ENCODE assay signal across 2 cellular contexts in the genomic region with DNA sequence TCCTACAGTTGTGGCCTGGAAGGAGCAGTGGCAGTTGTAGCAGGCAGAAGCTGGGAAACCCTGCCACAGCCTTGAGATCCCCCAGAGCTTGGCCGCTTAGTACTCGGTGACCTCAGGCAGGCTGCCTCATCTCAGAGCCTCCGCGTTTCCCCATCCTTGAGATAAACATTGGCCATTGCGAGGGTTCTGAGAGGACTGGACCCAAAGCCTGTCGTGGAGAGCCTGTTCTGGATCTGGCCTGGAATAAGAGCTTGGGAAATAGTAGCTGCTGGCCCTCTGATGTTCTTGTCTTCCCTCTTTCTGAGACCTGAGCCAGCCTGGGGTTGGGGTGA.
TF ChIP-seq lines count a peak whose summit lies in the region.

No MANE protein-coding gene starts in this region.

TF ChIP-seq in K562, 482 proteins besides CTCF, POLR2A, EP300 and RAD21:
- TF ChIP-seq, protein P1, sequence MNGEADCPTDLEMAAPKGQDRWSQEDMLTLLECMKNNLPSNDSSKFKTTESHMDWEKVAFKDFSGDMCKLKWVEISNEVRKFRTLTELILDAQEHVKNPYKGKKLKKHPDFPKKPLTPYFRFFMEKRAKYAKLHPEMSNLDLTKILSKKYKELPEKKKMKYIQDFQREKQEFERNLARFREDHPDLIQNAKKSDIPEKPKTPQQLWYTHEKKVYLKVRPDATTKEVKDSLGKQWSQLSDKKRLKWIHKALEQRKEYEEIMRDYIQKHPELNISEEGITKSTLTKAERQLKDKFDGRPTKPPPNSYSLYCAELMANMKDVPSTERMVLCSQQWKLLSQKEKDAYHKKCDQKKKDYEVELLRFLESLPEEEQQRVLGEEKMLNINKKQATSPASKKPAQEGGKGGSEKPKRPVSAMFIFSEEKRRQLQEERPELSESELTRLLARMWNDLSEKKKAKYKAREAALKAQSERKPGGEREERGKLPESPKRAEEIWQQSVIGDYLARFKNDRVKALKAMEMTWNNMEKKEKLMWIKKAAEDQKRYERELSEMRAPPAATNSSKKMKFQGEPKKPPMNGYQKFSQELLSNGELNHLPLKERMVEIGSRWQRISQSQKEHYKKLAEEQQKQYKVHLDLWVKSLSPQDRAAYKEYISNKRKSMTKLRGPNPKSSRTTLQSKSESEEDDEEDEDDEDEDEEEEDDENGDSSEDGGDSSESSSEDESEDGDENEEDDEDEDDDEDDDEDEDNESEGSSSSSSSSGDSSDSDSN (IDR thresholded peaks at IDR 0.05; ENCODE audit: borderline replicate concordance in 1 of 2, low read depth in 2 of 2, low read length in 2 of 2): 0 out of 4 replicates have a peak, but pooled peaks of 1 of the 2 experiments have one; percentile 22
- TF ChIP-seq, protein P2, sequence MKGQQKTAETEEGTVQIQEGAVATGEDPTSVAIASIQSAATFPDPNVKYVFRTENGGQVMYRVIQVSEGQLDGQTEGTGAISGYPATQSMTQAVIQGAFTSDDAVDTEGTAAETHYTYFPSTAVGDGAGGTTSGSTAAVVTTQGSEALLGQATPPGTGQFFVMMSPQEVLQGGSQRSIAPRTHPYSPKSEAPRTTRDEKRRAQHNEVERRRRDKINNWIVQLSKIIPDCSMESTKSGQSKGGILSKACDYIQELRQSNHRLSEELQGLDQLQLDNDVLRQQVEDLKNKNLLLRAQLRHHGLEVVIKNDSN (CRISPR knock-in tag; IDR thresholded peaks at IDR 0.05): 0 out of 2 replicates have a peak, but pooled peaks have one; percentile 37
- TF ChIP-seq, protein P3, sequence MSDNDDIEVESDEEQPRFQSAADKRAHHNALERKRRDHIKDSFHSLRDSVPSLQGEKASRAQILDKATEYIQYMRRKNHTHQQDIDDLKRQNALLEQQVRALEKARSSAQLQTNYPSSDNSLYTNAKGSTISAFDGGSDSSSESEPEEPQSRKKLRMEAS (CRISPR knock-in tag; IDR thresholded peaks at IDR 0.05): peak; percentile 42; the same call in 1 of the 2 replicates
- no peak for TF ChIP-seq NONO (IDR thresholded peaks at IDR 0.05; ENCODE audit: low read depth in 2 of 2, low read length in 1 of 2)
TF ChIP-seq in K562: peak in this region for 3.

TF ChIP-seq in HepG2, 621 proteins besides CTCF, POLR2A, EP300 and RAD21:
- TF ChIP-seq MTF1 (CRISPR knock-in tag; IDR thresholded peaks at IDR 0.05): no peak
- TF ChIP-seq, protein P4, sequence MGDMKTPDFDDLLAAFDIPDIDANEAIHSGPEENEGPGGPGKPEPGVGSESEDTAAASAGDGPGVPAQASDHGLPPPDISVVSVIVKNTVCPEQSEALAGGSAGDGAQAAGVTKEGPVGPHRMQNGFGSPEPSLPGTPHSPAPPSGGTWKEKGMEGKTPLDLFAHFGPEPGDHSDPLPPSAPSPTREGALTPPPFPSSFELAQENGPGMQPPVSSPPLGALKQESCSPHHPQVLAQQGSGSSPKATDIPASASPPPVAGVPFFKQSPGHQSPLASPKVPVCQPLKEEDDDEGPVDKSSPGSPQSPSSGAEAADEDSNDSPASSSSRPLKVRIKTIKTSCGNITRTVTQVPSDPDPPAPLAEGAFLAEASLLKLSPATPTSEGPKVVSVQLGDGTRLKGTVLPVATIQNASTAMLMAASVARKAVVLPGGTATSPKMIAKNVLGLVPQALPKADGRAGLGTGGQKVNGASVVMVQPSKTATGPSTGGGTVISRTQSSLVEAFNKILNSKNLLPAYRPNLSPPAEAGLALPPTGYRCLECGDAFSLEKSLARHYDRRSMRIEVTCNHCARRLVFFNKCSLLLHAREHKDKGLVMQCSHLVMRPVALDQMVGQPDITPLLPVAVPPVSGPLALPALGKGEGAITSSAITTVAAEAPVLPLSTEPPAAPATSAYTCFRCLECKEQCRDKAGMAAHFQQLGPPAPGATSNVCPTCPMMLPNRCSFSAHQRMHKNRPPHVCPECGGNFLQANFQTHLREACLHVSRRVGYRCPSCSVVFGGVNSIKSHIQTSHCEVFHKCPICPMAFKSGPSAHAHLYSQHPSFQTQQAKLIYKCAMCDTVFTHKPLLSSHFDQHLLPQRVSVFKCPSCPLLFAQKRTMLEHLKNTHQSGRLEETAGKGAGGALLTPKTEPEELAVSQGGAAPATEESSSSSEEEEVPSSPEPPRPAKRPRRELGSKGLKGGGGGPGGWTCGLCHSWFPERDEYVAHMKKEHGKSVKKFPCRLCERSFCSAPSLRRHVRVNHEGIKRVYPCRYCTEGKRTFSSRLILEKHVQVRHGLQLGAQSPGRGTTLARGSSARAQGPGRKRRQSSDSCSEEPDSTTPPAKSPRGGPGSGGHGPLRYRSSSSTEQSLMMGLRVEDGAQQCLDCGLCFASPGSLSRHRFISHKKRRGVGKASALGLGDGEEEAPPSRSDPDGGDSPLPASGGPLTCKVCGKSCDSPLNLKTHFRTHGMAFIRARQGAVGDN (CRISPR knock-in tag; IDR thresholded peaks at IDR 0.05): peak; percentile 20; the same call in 1 of the 2 replicates
- TF ChIP-seq ZNF589 (CRISPR knock-in tag; conservative IDR thresholded peaks at IDR 0.05): 0 out of 2 replicates have a peak, but pooled peaks have one; percentile 16
- TF ChIP-seq SIN3A (IDR thresholded peaks at IDR 0.05; ENCODE audit: borderline replicate concordance, low read depth, low read length): 0 out of 2 replicates have a peak, but pooled peaks have one; percentile 5
- TF ChIP-seq EHMT2 (IDR thresholded peaks at IDR 0.05; ENCODE audit: borderline replicate concordance, low read depth, low read length): no peak
- TF ChIP-seq MLLT10 (CRISPR knock-in tag; IDR thresholded peaks at IDR 0.05): no peak
